7 cellular contexts compared by ENCODE assay signal in the genomic region with DNA sequence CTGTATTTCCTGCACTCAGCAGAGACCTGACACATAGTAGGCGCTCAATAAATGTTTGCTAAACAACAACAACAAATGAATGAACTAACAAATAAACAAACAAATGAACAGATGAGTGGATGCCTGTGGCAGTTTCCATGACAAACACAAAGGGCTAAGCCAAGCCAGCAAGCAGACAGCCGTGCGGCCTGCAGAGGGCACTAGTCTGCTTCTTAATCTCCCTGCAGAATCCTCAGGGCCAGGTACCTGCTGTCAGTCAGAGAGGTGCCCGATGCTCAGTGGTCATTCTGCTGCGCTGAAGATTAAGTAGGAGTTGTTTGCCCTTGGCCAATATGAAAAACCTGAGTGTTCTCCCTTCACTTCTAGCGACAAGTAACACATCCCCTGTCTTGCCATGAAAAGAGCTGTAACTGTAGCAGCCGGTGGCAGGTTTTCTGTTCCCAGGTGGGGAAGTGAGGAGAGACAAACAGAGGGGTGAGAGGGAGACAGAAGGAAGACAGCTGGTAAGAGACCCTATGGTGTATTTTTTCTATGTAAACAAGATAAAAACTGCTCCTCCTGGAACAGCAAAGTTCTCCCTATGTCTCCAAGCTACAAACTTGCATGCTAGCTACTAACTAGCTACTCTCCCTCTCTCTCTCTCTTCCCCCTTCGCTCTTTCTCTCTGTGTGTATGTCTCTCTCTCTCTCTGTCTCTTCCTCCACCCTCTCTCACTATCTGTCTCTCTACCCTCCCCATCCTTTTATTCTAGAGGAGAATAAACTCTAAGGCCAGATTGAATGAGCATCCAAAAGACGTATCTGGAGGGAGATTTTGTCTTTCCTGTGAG. TPM values are rescaled to one million over a fixed set of nuclear protein-coding genes. Genes with fewer than 3 reads are reported as not detected.
DNase-seq lines count a peak whose midpoint lies in the region; TF ChIP-seq lines count a peak whose summit lies in the region.

A gene (plus strand): TSS at position 779 of the 829 bp plus-strand sequence. CDS start 112 bp downstream, outside the sequence.

- no peaks in the 10 kb centered on the region for H3K9me3 ChIP-seq in transverse colon

- TF ChIP-seq POLR2A in transverse colon (IDR thresholded peaks at IDR 0.05) = no peak

- TF ChIP-seq CTCF in VCaP (conservative IDR thresholded peaks at IDR 0.05) (peak; percentile 97), transverse colon (IDR thresholded peaks at IDR 0.05) (peak; percentile 33 to 58 (median 45))

- H3K27me3 ChIP-seq in H7 (ENCODE audit: control insufficient read depth, insufficient read depth, low read length) (peaks cover 2% of the 10 kb centered on the region; the same call in 1 of the 2 replicates), transverse colon (peaks cover 44% of the 10 kb centered on the region)

- TF ChIP-seq EP300 in transverse colon (IDR thresholded peaks at IDR 0.05; ENCODE audit: low read depth) = no peak

- WGBS in transverse colon (ENCODE audit: low coverage in 1 of 2), 2 donors = 0 to 28% methylated on average over 1 to 9 of the region's 9 CpGs

- peak; percentile 58 for DNase-seq in GM03348 (ENCODE audit: low spot score)
- DNase-seq in H7 = peak; percentile 11
- DNase-seq in NCI-H146 (lab: John Stamatoyannopoulos, UW) = peak; percentile 65
- peak; percentile 36 for DNase-seq in dermis blood vessel endothelial cell
- peak; percentile 47 for DNase-seq in mucosa of gallbladder (ENCODE audit: low spot score)
- DNase-seq in transverse colon = peak; percentile 38

- intact Hi-C loops in transverse colon (cut with DNase I; ENCODE audit: low total_unique reads) = no loop called here

- H3K36me3 ChIP-seq in H7 (replicated peaks; ENCODE audit: control insufficient read depth, insufficient read depth, low read length) (no peaks in the 10 kb centered on the region), transverse colon (no peaks in the 10 kb centered on the region)

- H3K27ac ChIP-seq in VCaP (no peak within 1 kb of the TSS), transverse colon (no peak within 1 kb of the TSS)

- H3K4me3 ChIP-seq in H7 (ENCODE audit: insufficient read depth, low read depth, low read length) (no peak within 1 kb of the TSS), transverse colon (no peak within 1 kb of the TSS)

- in situ Hi-C loops in transverse colon (cut with MboI; ENCODE audit: low pct_ligation_motif_present in 1 of 4, low pct_unique_long_range_greater_than_20kb in 1 of 4, low sequenced_read_pairs in 3 of 4) = no loop called here

- no peaks in the 10 kb centered on the region for H3K4me1 ChIP-seq in transverse colon

RNA-seq across cellular contexts. Expression of the gene that starts here (rescaled TPM):
- not detected in 2 replicates for total RNA-seq in H7 (2014; rRNA removed; shearing (Covaris generic))
- total RNA-seq in dermis blood vessel endothelial cell = not detected in 2 replicates
- total RNA-seq in mucosa of gallbladder = not detected
- not detected for total RNA-seq in transverse colon

Comparison
In these comparisons a context has a peak if more than half of its experiments do, and no peak if none do; other contexts are left out.
1. Peak in DNase-seq in H7; RNA of the gene not detected or under 1 TPM.
2. Peak in DNase-seq in dermis blood vessel endothelial cell; RNA of the gene not detected or under 1 TPM.
3. Peak in DNase-seq in mucosa of gallbladder; RNA of the gene not detected or under 1 TPM.
4. Peak in DNase-seq in transverse colon; RNA of the gene not detected or under 1 TPM.
5. DNase-seq: peak in every context shown above with its lines; median percentile 65 in NCI-H146; 58 in GM03348; 47 in mucosa of gallbladder; 38 in transverse colon; 36 in dermis blood vessel endothelial cell; 11 in H7.